ENCODE assay signal across 20 cellular contexts in the genomic region with DNA sequence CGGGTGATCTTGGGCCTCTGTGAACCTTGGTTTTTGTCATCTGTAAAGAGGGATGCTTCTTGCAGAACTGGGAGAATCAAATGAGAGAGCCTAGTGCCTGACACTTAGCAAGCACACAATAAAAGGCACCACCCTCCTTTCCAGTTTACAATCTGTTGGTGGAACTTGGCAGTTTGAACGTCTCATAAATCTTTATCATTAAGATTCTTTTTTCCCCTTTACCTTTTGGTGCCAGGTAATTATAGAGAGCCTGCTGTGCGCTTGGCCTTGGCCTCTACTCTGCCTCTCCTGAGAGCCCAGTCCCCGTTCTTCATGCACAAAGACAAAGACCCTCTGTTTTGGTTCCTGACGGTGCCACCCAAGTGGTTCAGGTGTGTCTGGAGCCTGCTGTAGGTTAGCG.
"Had no signal": no experiment of that assay in that cellular context is flagged by ENCODE, and none has a peak within 500 bp of the region (broad histone marks: within the 10 kb centered on the region; RNA-seq: fewer than 3 reads in every experiment).

No MANE protein-coding gene starts in this region.

- H3K27me3 ChIP-seq: body of pancreas, right lobe of liver had no signal

- H3K36me3 ChIP-seq: right lobe of liver, WERI-Rb-1 had no signal

- H3K27ac ChIP-seq: body of pancreas, epithelial cell of prostate, right lobe of liver, WERI-Rb-1 had no signal

- ATAC-seq: body of pancreas; left lobe of liver; right lobe of liver; stimulated activated effector memory CD8-positive, alpha-beta T cell treated with anti-CD3 and anti-CD28 coated beads, Interleukin-12 subunit alpha, Interleukin-12 subunit beta, amount 100 ng/mL, for 72 hours had no signal

- FAIRE-seq: colon had no signal

- H3K9me3 ChIP-seq: body of pancreas, right lobe of liver had no signal

- H3K4me3 ChIP-seq: body of pancreas, right lobe of liver had no signal

- DNase-seq: activated CD4-positive, alpha-beta T cell treated with anti-CD3 and anti-CD28 coated beads for 1 hour; activated gamma-delta T cell treated with Interleukin-2 at 50 U/mL for 16 hours; amniotic stem cell; body of pancreas; caudate nucleus; endodermal cell; foreskin fibroblast; hypothalamus; islet precursor cell; mammary epithelial cell; midbrain; right lobe of liver; stimulated activated CD4-positive, alpha-beta T cell treated with anti-CD3 and anti-CD28 coated beads, Interleukin-4, amount 100 ng/mL, for 24 hours; SW 1271; T-helper 2 cell; WERI-Rb-1 had no signal
